31 cellular contexts compared by ENCODE assay signal in genomic region chr5:128101676-128102075, GRCh38. TPM values are rescaled to one million over a fixed set of nuclear protein-coding genes. Genes with fewer than 3 reads are reported as not detected.
DNase-seq lines count a peak whose midpoint lies in the region; ATAC-seq, FAIRE-seq and TF ChIP-seq lines count a peak whose summit lies in the region.
"Had no signal": no experiment of that assay in that cellular context is flagged by ENCODE, and none has a peak within 500 bp of the region (broad histone marks: within the 10 kb centered on the region; RNA-seq: fewer than 3 reads in every experiment).

No MANE protein-coding gene starts in this region.

- DNase-seq in heart right ventricle, result no peak
- DNase-seq in heart left ventricle, result no peak
- DNase-seq in LHCN-M2 (ENCODE audit: low read depth), result peak; percentile 38
- peak; percentile 7 for DNase-seq in fibroblast of pulmonary artery (ENCODE audit: low read depth)
- no peak for DNase-seq in small intestine
- DNase-seq in tibial nerve (ENCODE audit: low spot score in 2 of 2), result no peak
- no peak for DNase-seq in NOMO-1 treated with dmso at 0.1 percent for 144 hours (lab: John Stamatoyannopoulos, UW; ENCODE audit: unreplicated experiment)
- DNase-seq in 8988T, result no peak
- DNase-seq: activated CD4-positive, alpha-beta T cell treated with anti-CD3 and anti-CD28 coated beads for 1 hour; activated CD8-positive, alpha-beta T cell treated with anti-CD3 and anti-CD28 coated beads for 36 hours; aorta; colonic mucosa; DND-41; GOT3; left ventricle myocardium superior; naive thymus-derived CD8-positive, alpha-beta T cell; NCI-H1092; NCI-H1694 treated with DMSO at 0.1 percent for 48 hours; NCI-H2171; NCI-H526; Peyer's patch; SJCRH30; stimulated activated CD4-positive, alpha-beta T cell treated with anti-CD3 and anti-CD28 coated beads, Interleukin-1b, Interleukin-23, amount 100 ng/mL, for 48 hours; T-cell had no signal

- peaks cover 0 to 26% (median 21%) of the 10 kb centered on the region in 11 donors for H3K9me3 ChIP-seq in heart right ventricle
- peaks cover 0 to 26% (median 18%) of the 10 kb centered on the region in 12 donors for H3K9me3 ChIP-seq in heart left ventricle
- no peaks in the 10 kb centered on the region for H3K9me3 ChIP-seq in small intestine (ENCODE audit: control insufficient read depth, low read depth)
- H3K9me3 ChIP-seq in tibial nerve, result peaks cover 0 to 25% (median 6%) of the 10 kb centered on the region in 4 donors
- H3K9me3 ChIP-seq: colonic mucosa had no signal

- no peak for TF ChIP-seq POLR2A in heart left ventricle (IDR thresholded peaks at IDR 0.05)
- no peak for TF ChIP-seq POLR2A in tibial nerve (IDR thresholded peaks at IDR 0.05)

- TF ChIP-seq CTCF in heart right ventricle (IDR thresholded peaks at IDR 0.05), result no peak
- TF ChIP-seq CTCF in heart left ventricle (IDR thresholded peaks at IDR 0.05), result no peak
- no peak for TF ChIP-seq CTCF in fibroblast of pulmonary artery (IDR thresholded peaks at IDR 0.05; ENCODE audit: low read length, missing control alignments)
- TF ChIP-seq CTCF in tibial nerve (IDR thresholded peaks at IDR 0.05), result no peak

- H3K36me3 ChIP-seq in heart right ventricle, result peaks cover 0 to 20% (median 0%) of the 10 kb centered on the region in 9 donors
- H3K36me3 ChIP-seq in heart left ventricle, result no peaks in the 10 kb centered on the region
- H3K36me3 ChIP-seq in small intestine (ENCODE audit: control insufficient read depth in 2 of 2, insufficient read depth in 2 of 2, low read length in 2 of 2), result no peaks in the 10 kb centered on the region
- peaks cover 0 to 12% (median 0%) of the 10 kb centered on the region in 3 donors for H3K36me3 ChIP-seq in tibial nerve
- H3K36me3 ChIP-seq: cardiac muscle cell, colonic mucosa, gastroesophageal sphincter, Peyer's patch had no signal

- intact Hi-C loops in heart right ventricle (cut with DNase I) (no loop called here), heart left ventricle (cut with DNase I) (no loop called here)

- FAIRE-seq in small intestine (lab: Jason Lieb, UNC), result peak; percentile 10
- FAIRE-seq: GM12891, islet of Langerhans had no signal

- H3K27me3 ChIP-seq in heart right ventricle (no peaks in the 10 kb centered on the region), heart left ventricle (no peaks in the 10 kb centered on the region), small intestine (ENCODE audit: control insufficient read depth in 2 of 2, insufficient read depth in 2 of 2, low read length in 2 of 2) (no peaks in the 10 kb centered on the region), tibial nerve (no peaks in the 10 kb centered on the region)
- H3K27me3 ChIP-seq: cardiac muscle cell, colonic mucosa, gastroesophageal sphincter, Peyer's patch, SJCRH30 had no signal

- TF ChIP-seq EP300 in tibial nerve (IDR thresholded peaks at IDR 0.05), result no peak

- no peak for ATAC-seq in heart right ventricle
- no peak for ATAC-seq in heart left ventricle
- ATAC-seq: activated CD8-positive, alpha-beta T cell treated with anti-CD3 and anti-CD28 coated beads for 36 hours; activated naive CD4-positive, alpha-beta T cell treated with anti-CD3 and anti-CD28 coated beads, Interleukin-2, amount 50 U/mL, for 72 hours; esophagus mucosa; gastroesophageal sphincter; naive thymus-derived CD8-positive, alpha-beta T cell; T-cell had no signal

- peak overlapping the region in 7 of 10 donors; percentile 17 to 55 (median 35) for H3K27ac ChIP-seq in heart right ventricle
- peak overlapping the region in 2 of 12 donors; percentile 21 to 49 for H3K27ac ChIP-seq in heart left ventricle
- H3K27ac ChIP-seq in small intestine (ENCODE audit: low read depth in 1 of 2, low read length in 1 of 2), result no peak overlapping the region
- H3K27ac ChIP-seq in tibial nerve, result no peak overlapping the region
- H3K27ac ChIP-seq: cardiac muscle cell, colonic mucosa, Peyer's patch, SJCRH30 had no signal

- 79 to 83% methylated on average over 1 of the region's 1 CpG for WGBS in heart right ventricle, 2 donors
- WGBS in heart left ventricle, 4 donors, result 65 to 83% (median 77%) methylated on average over 1 of the region's 1 CpG
- 13 to 49% (median 46%) methylated on average over 1 of the region's 1 CpG for WGBS in small intestine, 3 donors
- WGBS in tibial nerve, 2 donors, result 83 to 90% methylated on average over 1 of the region's 1 CpG

- no peak overlapping the region for H3K4me3 ChIP-seq in heart right ventricle
- H3K4me3 ChIP-seq in heart left ventricle, result peak overlapping the region in 1 of 12 donors; percentile 20
- H3K4me3 ChIP-seq in fibroblast of pulmonary artery (replicated peaks; ENCODE audit: low read depth, low read length), result no peak overlapping the region
- H3K4me3 ChIP-seq in small intestine (ENCODE audit: low read depth in 1 of 2, low read length in 2 of 2), result no peak overlapping the region
- H3K4me3 ChIP-seq in tibial nerve, result no peak overlapping the region
- H3K4me3 ChIP-seq: cardiac muscle cell, colonic mucosa, gastroesophageal sphincter, Peyer's patch, SJCRH30, smooth muscle cell had no signal

- H3K4me1 ChIP-seq in heart right ventricle, result peaks cover 0 to 55% (median 10%) of the 10 kb centered on the region in 9 donors
- peaks cover 0 to 51% (median 8%) of the 10 kb centered on the region in 12 donors for H3K4me1 ChIP-seq in heart left ventricle
- no peaks in the 10 kb centered on the region for H3K4me1 ChIP-seq in small intestine (ENCODE audit: control insufficient read depth in 2 of 2, insufficient read depth in 1 of 2, low read depth in 1 of 2, low read length in 1 of 2)
- H3K4me1 ChIP-seq in tibial nerve, result no peaks in the 10 kb centered on the region
- H3K4me1 ChIP-seq: colonic mucosa, SJCRH30 had no signal

RNA-seq across cellular contexts. Expression of gene SLC12A2, which starts 18.1 kb away (rescaled TPM):
- total RNA-seq in heart right ventricle (10 to 100 TPM; 11.9 to 23.0 (median 16.5) TPM), heart left ventricle (10 to 100 TPM; 13.0 to 24.1 (median 16.1) TPM), LHCN-M2 (2014; rRNA removed) (32.9 and 40.8 TPM in 2 replicates), tibial nerve (10 to 100 TPM; 49.8 to 93.1 (median 85.3) TPM)
- polyA plus RNA-seq in heart right ventricle (1 to 10 TPM; 2.5 to 5.2 TPM), heart left ventricle (1 to 10 TPM; 2.8 to 4.2 TPM), small intestine (10 to 100 TPM in 1 of 3 donors, 1 to 10 TPM in 2; 1.4 to 80.3 (median 2.9) TPM)
- 5.4 TPM for polyA plus RNA-seq in LHCN-M2 (2012)

Comparison
In these comparisons a context has a peak if more than half of its experiments do, and no peak if none do; other contexts are left out.
1. DNase-seq: peak in LHCN-M2 (single experiment) and fibroblast of pulmonary artery (single experiment); none in heart right ventricle (0 of 2), heart left ventricle (0 of 5), small intestine (single experiment), tibial nerve (0 of 2), NOMO-1 treated with dmso at 0.1 percent for 144 hours (single experiment) and 8988T (single experiment).
2. H3K27ac ChIP-seq: peak in heart right ventricle (7 of 10); none in small intestine (0 of 2) and tibial nerve (0 of 4).